Comparison of ENCODE assay signal across 8 cellular contexts in genomic region chr3:158802399-158803023, GRCh38. TPM values are rescaled to one million over a fixed set of nuclear protein-coding genes. Genes with fewer than 3 reads are reported as not detected.
DNase-seq lines count a peak whose midpoint lies in the region; ATAC-seq and TF ChIP-seq lines count a peak whose summit lies in the region.

No MANE protein-coding gene starts in this region.

- no peaks in the 10 kb centered on the region for H3K9me3 Mint-ChIP-seq in activated T-helper 1 cell treated with anti-CD3 and anti-CD28 coated beads, Interleukin-12 subunit alpha, Interleukin-12 subunit beta, Interleukin-2, Interleukin-4 antibody, amounts not matched to agents 30 ng/mL and 10 ng/mL and 1 ng/mL, durations not matched to agents 14 hours and 24 hours and 36 hours

- H3K27me3 ChIP-seq in left ventricle myocardium inferior (ENCODE audit: low read depth), result no peaks in the 10 kb centered on the region

- no peaks in the 10 kb centered on the region for H3K36me3 ChIP-seq in KOPT-K1 (ENCODE audit: insufficient read depth, low read length)
- H3K36me3 ChIP-seq in left ventricle myocardium inferior, result peaks cover 25% of the 10 kb centered on the region

- H3K4me1 ChIP-seq in left ventricle myocardium inferior, result peaks cover 35% of the 10 kb centered on the region

- TF ChIP-seq CTCF in left ventricle myocardium inferior (IDR thresholded peaks at IDR 0.05; ENCODE audit: borderline replicate concordance) (no peak), retinal pigment epithelial cell (conservative IDR thresholded peaks at IDR 0.05; ENCODE audit: low read depth, low read length) (no peak)

- H3K36me3 Mint-ChIP-seq in activated T-helper 1 cell treated with anti-CD3 and anti-CD28 coated beads, Interleukin-12 subunit alpha, Interleukin-12 subunit beta, Interleukin-2, Interleukin-4 antibody, amounts not matched to agents 30 ng/mL and 10 ng/mL and 1 ng/mL, durations not matched to agents 14 hours and 24 hours and 36 hours (ENCODE audit: low read depth), result peaks cover 6% of the 10 kb centered on the region

- ATAC-seq in GM21786 (IDR thresholded peaks at IDR 0.05; ENCODE audit: unreplicated experiment), result peak; percentile 23

- no peaks in the 10 kb centered on the region for H3K9me3 ChIP-seq in KOPT-K1 (ENCODE audit: insufficient read depth, low read length, poor library complexity, severe bottlenecking)
- no peaks in the 10 kb centered on the region for H3K9me3 ChIP-seq in left ventricle myocardium inferior (replicated peaks)

- DNase-seq in NCI-H748 (lab: John Stamatoyannopoulos, UW; ENCODE audit: unreplicated experiment) (peak; percentile 38), NCI-H748 treated with DMSO at 0.1 percent for 48 hours (lab: John Stamatoyannopoulos, UW) (no peak), left ventricle myocardium inferior (no peak), retinal pigment epithelial cell (ENCODE audit: low read depth) (no peak), islet precursor cell (no peak)
- no peak for DNase-seq in activated T-helper 1 cell treated with anti-CD3 and anti-CD28 coated beads, Interleukin-12 subunit alpha, Interleukin-12 subunit beta, Interleukin-2, Interleukin-4 antibody, amounts not matched to agents 30 ng/mL and 10 ng/mL and 1 ng/mL, durations not matched to agents 14 hours and 24 hours and 36 hours (ENCODE audit: low spot score)

- peak overlapping the region; percentile 65 for H3K27ac Mint-ChIP-seq in activated T-helper 1 cell treated with anti-CD3 and anti-CD28 coated beads, Interleukin-12 subunit alpha, Interleukin-12 subunit beta, Interleukin-2, Interleukin-4 antibody, amounts not matched to agents 30 ng/mL and 10 ng/mL and 1 ng/mL, durations not matched to agents 14 hours and 24 hours and 36 hours

- peaks cover 17% of the 10 kb centered on the region for H3K4me1 Mint-ChIP-seq in activated T-helper 1 cell treated with anti-CD3 and anti-CD28 coated beads, Interleukin-12 subunit alpha, Interleukin-12 subunit beta, Interleukin-2, Interleukin-4 antibody, amounts not matched to agents 30 ng/mL and 10 ng/mL and 1 ng/mL, durations not matched to agents 14 hours and 24 hours and 36 hours (ENCODE audit: low read depth)

- peak overlapping the region; percentile 89 for H3K4me3 Mint-ChIP-seq in activated T-helper 1 cell treated with anti-CD3 and anti-CD28 coated beads, Interleukin-12 subunit alpha, Interleukin-12 subunit beta, Interleukin-2, Interleukin-4 antibody, amounts not matched to agents 30 ng/mL and 10 ng/mL and 1 ng/mL, durations not matched to agents 14 hours and 24 hours and 36 hours

- peaks cover 14% of the 10 kb centered on the region for H3K27me3 Mint-ChIP-seq in activated T-helper 1 cell treated with anti-CD3 and anti-CD28 coated beads, Interleukin-12 subunit alpha, Interleukin-12 subunit beta, Interleukin-2, Interleukin-4 antibody, amounts not matched to agents 30 ng/mL and 10 ng/mL and 1 ng/mL, durations not matched to agents 14 hours and 24 hours and 36 hours (ENCODE audit: insufficient read depth)

- H3K27ac ChIP-seq in KOPT-K1 (ENCODE audit: low read depth, low read length, poor library complexity, severe bottlenecking) (peak overlapping the region; percentile 48), left ventricle myocardium inferior (replicated peaks) (peak overlapping the region; percentile 85)

- intact Hi-C loops in activated T-helper 1 cell treated with anti-CD3 and anti-CD28 coated beads, Interleukin-12 subunit alpha, Interleukin-12 subunit beta, Interleukin-2, Interleukin-4 antibody, amounts not matched to agents 30 ng/mL and 10 ng/mL and 1 ng/mL, durations not matched to agents 14 hours and 24 hours and 36 hours (cut with micrococcal nuclease), result loop anchor here (1.0 to 10.0 kb wide), 5 partner anchors 11 to 1950 kb away; partner anchors contain the start of genes KPNA4, MLF1 and SHOX2
- intact Hi-C loops in left ventricle myocardium inferior (cut with micrococcal nuclease), result no loop called here

- H3K4me3 ChIP-seq in left ventricle myocardium inferior, result peak overlapping the region; percentile 82
- peak overlapping the region; percentile 83 for H3K4me3 ChIP-seq in retinal pigment epithelial cell (ENCODE audit: low read length)

RNA-seq across cellular contexts. Expression of gene MFSD1, which starts 0.7 kb away (rescaled TPM):
- 21.2 and 26.0 TPM in 2 replicates for total RNA-seq in activated T-helper 1 cell treated with anti-CD3 and anti-CD28 coated beads, Interleukin-12 subunit alpha, Interleukin-12 subunit beta, Interleukin-2, Interleukin-4 antibody, amounts not matched to agents 30 ng/mL and 10 ng/mL and 1 ng/mL, durations not matched to agents 14 hours and 24 hours and 36 hours
- total RNA-seq in left ventricle myocardium inferior, result 26.2 TPM
